ENCODE assay signal across 19 cellular contexts in the genomic region with DNA sequence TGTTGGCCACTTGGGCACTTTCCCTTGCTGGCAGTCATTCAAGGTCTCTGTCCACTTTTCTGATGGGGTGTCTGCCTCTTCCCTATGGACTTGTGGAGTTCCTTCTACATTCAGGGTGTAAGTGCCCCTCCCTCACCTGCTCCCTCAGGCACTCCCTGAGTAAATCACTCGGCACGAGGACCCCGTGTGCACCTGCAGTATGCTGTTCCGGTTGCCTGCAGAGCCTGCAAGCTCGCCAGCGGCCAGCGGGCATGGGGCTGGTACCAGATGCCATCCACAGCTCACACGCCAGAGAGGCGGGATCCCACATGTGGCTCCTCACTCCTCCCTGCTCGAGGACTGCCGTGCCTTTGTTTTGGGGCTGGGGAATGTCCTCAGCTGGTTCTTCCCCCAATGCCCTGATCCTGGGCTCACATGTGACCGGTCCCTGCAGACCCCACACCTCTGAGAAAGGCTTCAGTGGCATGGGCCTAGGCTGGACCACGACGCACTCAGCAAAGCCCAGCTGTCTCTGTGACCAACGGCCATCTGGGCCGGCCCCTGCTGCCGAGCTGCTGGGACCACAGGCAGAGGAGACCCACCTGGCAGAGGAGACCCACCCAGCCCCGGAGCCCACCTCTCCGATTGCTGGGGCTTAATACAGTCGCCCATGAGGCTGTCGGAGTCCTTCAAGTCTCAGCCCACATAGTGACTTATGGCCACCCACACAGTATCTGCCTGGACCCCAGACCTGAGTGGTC. TPM values are rescaled to one million over a fixed set of nuclear protein-coding genes. Genes with fewer than 3 reads are reported as not detected.
A peak's percentile ranks its signal among the peaks of the same experiment; 100 is the strongest.
DNase-seq lines count a peak whose midpoint lies in the region; ATAC-seq and TF ChIP-seq lines count a peak whose summit lies in the region.
"Had no signal": no experiment of that assay in that cellular context is flagged by ENCODE, and none has a peak within 500 bp of the region (broad histone marks: within the 10 kb centered on the region; RNA-seq: fewer than 3 reads in every experiment).

No MANE protein-coding gene starts in this region.

- TF ChIP-seq POLR2A in lower leg skin (IDR thresholded peaks at IDR 0.05) = no peak

- 56 to 72% methylated on average over 11 to 12 of the region's 21 CpGs for WGBS in lower leg skin, 2 donors

- TF ChIP-seq CTCF in lower leg skin (IDR thresholded peaks at IDR 0.05) = no peak
- no peak for TF ChIP-seq CTCF in coronary artery (IDR thresholded peaks at IDR 0.05)

- DNase-seq in NCI-H1417 (lab: John Stamatoyannopoulos, UW) (peak; percentile 28 to 70 (median 54)), NCI-H1417 treated with DMSO at 0.1 percent for 48 hours (lab: John Stamatoyannopoulos, UW) (no peak), left ventricle myocardium superior (peak; percentile 15), cardiac septum (ENCODE audit: low spot score) (no peak), NCI-H69 (lab: John Stamatoyannopoulos, UW) (peak; percentile 92), lower leg skin (ENCODE audit: low spot score in 2 of 2) (no peak), coronary artery (ENCODE audit: low spot score) (no peak)
- DNase-seq: 8988T; DMS53; HFFc6; MM.1S; NCI-H1092; NCI-H187 treated with DMSO at 0.1 percent for 48 hours; NCI-H524; NK-92 treated with Interleukin-12 subunit alpha and Interleukin-12 subunit beta, amount 100 ng/mL, for 24 hours; Peyer's patch; SK-N-SH had no signal

- intact Hi-C loops in left ventricle myocardium superior (cut with micrococcal nuclease) (no loop called here), cardiac septum (cut with DNase I) (no loop called here), lower leg skin (cut with DNase I; ENCODE audit: low total_unique reads) (no loop called here)

- no peak overlapping the region for H3K27ac ChIP-seq in coronary artery
- H3K27ac ChIP-seq: Peyer's patch had no signal

- no peak overlapping the region for H3K4me3 ChIP-seq in lower leg skin (ENCODE audit: low read depth, poor library complexity, severe bottlenecking)
- no peak overlapping the region for H3K4me3 ChIP-seq in coronary artery
- H3K4me3 ChIP-seq: Peyer's patch had no signal

- ATAC-seq in left ventricle myocardium superior (no peak), GM21526 (IDR thresholded peaks at IDR 0.05; ENCODE audit: low FRiP score, unreplicated experiment) (no peak)

RNA-seq across cellular contexts. Expression of a gene that starts 46.1 kb away (rescaled TPM):
- 31.5 TPM for total RNA-seq in left ventricle myocardium superior
- 42.6 TPM for total RNA-seq in cardiac septum
- total RNA-seq in lower leg skin = 100 to 1,000 TPM in 3 of 4 donors, 10 to 100 TPM in 1; 82.8 to 123 (median 102) TPM

RNA-seq across cellular contexts. Expression of a gene that starts 54.2 kb away (rescaled TPM):
- total RNA-seq in left ventricle myocardium superior (not detected), cardiac septum (0.19 TPM), lower leg skin (not detected)
- total RNA-seq: HFFc6, LHCN-M2 had no signal

Comparison
In these comparisons a context has a peak if more than half of its experiments do, and no peak if none do; other contexts are left out.
1. DNase-seq: peak in NCI-H1417 (3 of 3), left ventricle myocardium superior (single experiment) and NCI-H69 (single experiment); none in NCI-H1417 treated with DMSO at 0.1 percent for 48 hours (single experiment), cardiac septum (single experiment), lower leg skin (0 of 2) and coronary artery (single experiment).